ENCODE assay signal across 14 cellular contexts in the genomic region with DNA sequence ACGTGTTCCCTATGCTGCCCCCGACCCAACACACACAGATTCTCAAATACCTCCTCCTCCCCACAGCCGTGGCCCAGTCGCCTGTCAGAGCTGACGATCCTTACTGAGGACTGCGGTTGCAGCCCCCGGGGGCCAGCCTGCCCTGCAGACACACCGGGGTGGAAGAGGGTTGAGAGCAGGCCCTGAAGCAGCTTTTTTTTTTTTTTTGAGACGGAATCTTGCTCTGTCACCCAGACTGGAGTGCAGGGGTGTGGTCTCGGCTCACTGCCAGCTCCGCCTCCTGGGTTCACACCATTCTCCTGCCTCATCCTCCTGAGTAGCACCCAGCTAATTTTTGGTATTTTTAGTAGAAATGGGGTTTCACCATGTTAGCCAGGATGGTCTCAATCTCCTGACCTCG. TPM values are rescaled to one million over a fixed set of nuclear protein-coding genes. Genes with fewer than 3 reads are reported as not detected.
DNase-seq lines count a peak whose midpoint lies in the region; ATAC-seq, FAIRE-seq and TF ChIP-seq lines count a peak whose summit lies in the region.
"Not testable (repeated sequence)": the region's sequence is repeated elsewhere in the genome, so short reads cannot be mapped to it uniquely, and the experiment has no call there.
"Had no signal": no experiment of that assay in that cellular context is flagged by ENCODE, and none has a peak within 500 bp of the region (broad histone marks: within the 10 kb centered on the region; RNA-seq: fewer than 3 reads in every experiment).

No MANE protein-coding gene starts in this region.

- peak overlapping the region; percentile 70 for H4K91ac ChIP-seq in IMR-90 (ENCODE audit: insufficient read depth, low read depth, low read length)

- in situ Hi-C loops in IMR-90 (cut with MboI; ENCODE audit: low sequenced_read_pairs), result not testable (repeated sequence)

- not testable (repeated sequence) for H3K9ac ChIP-seq in IMR-90 (ENCODE audit: low read depth, low read length); smooth muscle cell (ENCODE audit: low read depth)
- H3K9ac ChIP-seq in astrocyte (ENCODE audit: low read length), result peak overlapping the region; percentile 26

- peak overlapping the region; percentile 54 for H3K4ac ChIP-seq in IMR-90 (ENCODE audit: low read depth, low read length)

- peak overlapping the region; percentile 16 for H2BK20ac ChIP-seq in IMR-90 (ENCODE audit: low read depth, low read length)

- H3K9me3 ChIP-seq in IMR-90 (ENCODE audit: control insufficient read depth, insufficient read depth, low read length); astrocyte (ENCODE audit: insufficient read depth, low read depth, low read length); smooth muscle cell (replicated peaks; ENCODE audit: low read depth): not testable (repeated sequence)

- H3K4me2 ChIP-seq in IMR-90 (ENCODE audit: low read depth, low read length); astrocyte (ENCODE audit: low read length); smooth muscle cell: not testable (repeated sequence)

- H3F3A ChIP-seq in smooth muscle cell (ENCODE audit: low read depth), result not testable (repeated sequence)

- H2BK15ac ChIP-seq in IMR-90 (ENCODE audit: low read depth, low read length), result peak overlapping the region; percentile 90; the same call in 2 of the 3 replicates

- CTCF ChIA-PET in IMR-90 (lab: Yijun Ruan, JAX), result interaction anchor here (0.9 kb wide), 1 partner anchor 18 kb away, joined by 4 read pairs; no protein-coding TSS in a partner anchor
- CTCF ChIA-PET in RWPE1 (lab: Yijun Ruan, JAX), result not testable (repeated sequence)

- FAIRE-seq in astrocyte (lab: Jason Lieb, UNC), result not testable (repeated sequence)

- DNase-seq in ELF-1 (ENCODE audit: low read depth, low spot score) (peak; percentile 67), erythroblast (lab: John Stamatoyannopoulos, UW) (peak; percentile 38 to 60)
- not testable (repeated sequence) for DNase-seq in IMR-90; RWPE1 (ENCODE audit: low spot score); astrocyte (ENCODE audit: low read depth); natural killer cell; smooth muscle cell (lab: John Stamatoyannopoulos, UW; ENCODE audit: unreplicated experiment)

- not testable (repeated sequence) for H3K27me3 ChIP-seq in IMR-90 (ENCODE audit: control insufficient read depth, insufficient read depth, low read length); astrocyte (ENCODE audit: insufficient read depth, low read length); smooth muscle cell (ENCODE audit: low read depth)

- not testable (repeated sequence) for H3K23ac ChIP-seq in IMR-90 (ENCODE audit: low read depth, low read length)

- ATAC-seq in IMR-90 (ENCODE audit: low read depth); natural killer cell: not testable (repeated sequence)

- H4K20me1 ChIP-seq in IMR-90 (ENCODE audit: insufficient read depth, low read length); astrocyte (ENCODE audit: insufficient read depth, low read length); smooth muscle cell (ENCODE audit: low read depth): not testable (repeated sequence)

- 0 out of 4 replicates have a peak overlapping the region, but pooled peaks of 1 of the 2 experiments have one; percentile 35 for H4K8ac ChIP-seq in IMR-90 (ENCODE audit: low read depth in 2 of 2, low read length in 2 of 2)

- H2BK5ac ChIP-seq in IMR-90 (ENCODE audit: low read depth, low read length, poor library complexity, severe bottlenecking), result peak overlapping the region; percentile 48

- not testable (repeated sequence) for H3K4me3 ChIP-seq in IMR-90 (ENCODE audit: insufficient read depth, low read depth, low read length); astrocyte (ENCODE audit: insufficient read depth, low read depth, low read length); smooth muscle cell

- not testable (repeated sequence) for H3K4me1 Mint-ChIP-seq in astrocyte (ENCODE audit: low read depth, unreplicated experiment); natural killer cell

- H3K9me1 ChIP-seq in IMR-90 (ENCODE audit: insufficient read depth, low read length), result peaks cover 15% of the 10 kb centered on the region

- not testable (repeated sequence) for H3K14ac ChIP-seq in IMR-90 (replicated peaks; ENCODE audit: low read depth, low read length)

- intact Hi-C loops in IMR-90 (cut with micrococcal nuclease), result loop anchor here (5.0 to 10.0 kb wide), 2 partner anchors 44 to 628 kb away; no protein-coding TSS in a partner anchor
- intact Hi-C loops in natural killer cell (cut with micrococcal nuclease), result not testable (repeated sequence)

- not testable (repeated sequence) for TF ChIP-seq CTCF in IMR-90 (conservative IDR thresholded peaks at IDR 0.05; ENCODE audit: low read depth, low read length); RWPE1 (conservative IDR thresholded peaks at IDR 0.05; ENCODE audit: low read depth); astrocyte (IDR thresholded peaks at IDR 0.05; ENCODE audit: insufficient read depth, low read depth, low read length); natural killer cell (IDR thresholded peaks at IDR 0.05); smooth muscle cell (IDR thresholded peaks at IDR 0.05; ENCODE audit: borderline replicate concordance, insufficient read depth, poor library complexity, severe bottlenecking)

- peak overlapping the region; percentile 51 for H4K5ac ChIP-seq in IMR-90 (ENCODE audit: low read depth, low read length)

- not testable (repeated sequence) for H3K36me3 Mint-ChIP-seq in astrocyte (ENCODE audit: low read depth, unreplicated experiment); natural killer cell

- H3K56ac ChIP-seq in IMR-90 (ENCODE audit: extremely low read depth, insufficient read depth, low read length), result not testable (repeated sequence)

- peaks cover 43% of the 10 kb centered on the region for H3K27me3 Mint-ChIP-seq in astrocyte (ENCODE audit: low read depth, unreplicated experiment)
- peaks cover 0 to 10% of the 10 kb centered on the region in 2 donors for H3K27me3 Mint-ChIP-seq in natural killer cell (ENCODE audit: low read depth in 2 of 2)

- not testable (repeated sequence) for H3K79me2 ChIP-seq in astrocyte (ENCODE audit: insufficient read depth, low read length); smooth muscle cell (ENCODE audit: low read depth)

- POLR2A ChIA-PET in IMR-90 (lab: Charles Lee; ENCODE audit: unreplicated experiment); RWPE1 (lab: Yijun Ruan, JAX; ENCODE audit: low non-redundant PET): not testable (repeated sequence)

- H2AFZ ChIP-seq in IMR-90 (replicated peaks; ENCODE audit: low read length, poor library complexity), result peak overlapping the region; percentile 26
- not testable (repeated sequence) for H2AFZ ChIP-seq in astrocyte (ENCODE audit: low read depth, low read length); smooth muscle cell (ENCODE audit: low read depth)

- peaks cover 34% of the 10 kb centered on the region for H3K4me1 ChIP-seq in IMR-90 (ENCODE audit: control insufficient read depth, insufficient read depth, low read length)
- peaks cover 21% of the 10 kb centered on the region for H3K4me1 ChIP-seq in astrocyte (ENCODE audit: insufficient read depth, low read length)
- not testable (repeated sequence) for H3K4me1 ChIP-seq in smooth muscle cell (ENCODE audit: low read depth)

- not testable (repeated sequence) for H3K36me3 ChIP-seq in IMR-90 (ENCODE audit: control insufficient read depth, insufficient read depth, low read length); astrocyte (ENCODE audit: insufficient read depth, low read length); smooth muscle cell (ENCODE audit: low read depth)

- peak overlapping the region; percentile 90 for H2AK5ac ChIP-seq in IMR-90 (ENCODE audit: low read depth, low read length)

- dilution Hi-C loops in IMR-90 (cut with HindIII; ENCODE audit: low sequenced_read_pairs, unreplicated experiment), result not testable (repeated sequence)

- H3K9me3 Mint-ChIP-seq in astrocyte (ENCODE audit: unreplicated experiment); natural killer cell: not testable (repeated sequence)

- not testable (repeated sequence) for H3K79me1 ChIP-seq in IMR-90 (ENCODE audit: low read depth in 1 of 2, low read length in 2 of 2)

- 83% methylated on average over 1 of the region's 12 CpGs; no CpG with 5 or more reads in 1 of the 2 experiments for WGBS in IMR-90 (ENCODE audit: extremely low coverage in 2 of 2, insufficient read length in 1 of 2), 2 experiments
- 78% methylated on average over 12 of the region's 12 CpGs for WGBS in smooth muscle cell (ENCODE audit: low lambda C conversion rate)

- not testable (repeated sequence) for TF ChIP-seq RAD21 in IMR-90 (IDR thresholded peaks at IDR 0.05; ENCODE audit: low read length)

- H3K4me3 Mint-ChIP-seq in astrocyte (ENCODE audit: unreplicated experiment), result not testable (repeated sequence)
- H3K4me3 Mint-ChIP-seq in natural killer cell, result peak overlapping the region; percentile 35

- H3K18ac ChIP-seq in IMR-90 (ENCODE audit: low read depth, low read length), result peak overlapping the region; percentile 76

- not testable (repeated sequence) for H3K27ac Mint-ChIP-seq in astrocyte (ENCODE audit: unreplicated experiment); natural killer cell

- TF ChIP-seq POLR2A in IMR-90 (IDR thresholded peaks at IDR 0.05; ENCODE audit: low read depth, low read length); erythroblast (IDR thresholded peaks at IDR 0.05; ENCODE audit: low read length): not testable (repeated sequence)

- H2BK120ac ChIP-seq in IMR-90 (ENCODE audit: low read depth, low read length), result peak overlapping the region; percentile 79

- not testable (repeated sequence) for BruUV-seq in IMR-90 (replicated peaks; lab: Mats Ljungman, UMichigan)

- H3K27ac ChIP-seq in IMR-90 (ENCODE audit: insufficient read depth, low read length) (peak overlapping the region; percentile 71; the same call in 1 of the 2 replicates), RWPE1 (peak overlapping the region; percentile 60), astrocyte (ENCODE audit: low read depth, low read length) (peak overlapping the region; percentile 19), smooth muscle cell (ENCODE audit: low read depth) (peak overlapping the region; percentile 69)

- H2AK9ac ChIP-seq in IMR-90 (replicated peaks; ENCODE audit: low read depth, low read length, poor library complexity), result peak overlapping the region; percentile 38

RNA-seq across cellular contexts. Expression of gene PNPLA5, which starts 11.2 kb away (rescaled TPM):
- total RNA-seq in IMR-90 (2012; rRNA removed), result 0.18 TPM in 1 of 2 replicates, not detected in the other
- 0.13 and 0.44 TPM in 2 replicates for polyA plus RNA-seq in IMR-90 (2012; rRNA removed)
- polyA plus RNA-seq in IMR-90 (2012; cell fraction: cytosol; rRNA removed), result 0.29 and 0.50 TPM in 2 replicates
- polyA plus RNA-seq in IMR-90 (2012; cell fraction: nucleus; rRNA removed; ENCODE audit: low replicate concordance), result 0.65 TPM in 2 replicates
- total RNA-seq in astrocyte, result not detected in 2 replicates
- not detected for total RNA-seq in natural killer cell
- not detected in 2 replicates for total RNA-seq in smooth muscle cell
- polyA plus RNA-seq in smooth muscle cell, result not detected in 2 replicates
- total RNA-seq: A673; Calu3; CD4-positive, alpha-beta T cell; Daoy; G401; GM12878; HT-29 had no signal
- polyA plus RNA-seq: GM12878 had no signal

RNA-seq across cellular contexts. Expression of gene PNPLA3, which starts 20.6 kb away (rescaled TPM):
- total RNA-seq in IMR-90 (2012; rRNA removed) (3.3 and 3.6 TPM in 2 replicates), astrocyte (8.3 and 10.8 TPM in 2 replicates), natural killer cell (under 1 TPM in 2 of 3 donors, not detected in 1; 0.53 to 0.54 TPM), smooth muscle cell (11.6 and 14.5 TPM in 2 replicates)
- polyA plus RNA-seq in IMR-90 (2012; rRNA removed) (7.5 and 8.4 TPM in 2 replicates), smooth muscle cell (8.2 and 11.0 TPM in 2 replicates)
- 3.1 and 4.0 TPM in 2 replicates for polyA plus RNA-seq in IMR-90 (2012; cell fraction: cytosol; rRNA removed)
- polyA plus RNA-seq in IMR-90 (2012; cell fraction: nucleus; rRNA removed; ENCODE audit: low replicate concordance), result 25.4 and 30.2 TPM in 2 replicates
- total RNA-seq: CD4-positive, alpha-beta T cell; GM12878 had no signal

RNA-seq across cellular contexts. Expression of gene SULT4A1, which starts 40.7 kb away (rescaled TPM):
- total RNA-seq in IMR-90 (2012; rRNA removed), result 1.1 TPM in 2 replicates
- polyA plus RNA-seq in IMR-90 (2012; rRNA removed), result 4.8 and 5.2 TPM in 2 replicates
- 1.5 and 2.4 TPM in 2 replicates for polyA plus RNA-seq in IMR-90 (2012; cell fraction: cytosol; rRNA removed)
- 41.6 and 44.7 TPM in 2 replicates for polyA plus RNA-seq in IMR-90 (2012; cell fraction: nucleus; rRNA removed; ENCODE audit: low replicate concordance)
- 5.9 and 6.1 TPM in 2 replicates for total RNA-seq in astrocyte
- total RNA-seq in natural killer cell, result not detected
- total RNA-seq in smooth muscle cell, result 2.6 and 2.7 TPM in 2 replicates
- 4.9 and 5.0 TPM in 2 replicates for polyA plus RNA-seq in smooth muscle cell
- total RNA-seq: CD4-positive, alpha-beta T cell; GM12878; HT-29 had no signal
- polyA plus RNA-seq: GM12878 had no signal

RNA-seq across cellular contexts. Expression of gene SAMM50, which starts 52.2 kb away (rescaled TPM):
- total RNA-seq in IMR-90 (2012; rRNA removed), result 43.7 and 60.0 TPM in 2 replicates
- 37.4 and 40.6 TPM in 2 replicates for polyA plus RNA-seq in IMR-90 (2012; rRNA removed)
- polyA plus RNA-seq in IMR-90 (2012; cell fraction: cytosol; rRNA removed), result 23.4 and 23.6 TPM in 2 replicates
- 14.2 and 34.8 TPM in 2 replicates for polyA plus RNA-seq in IMR-90 (2012; cell fraction: nucleus; rRNA removed; ENCODE audit: low replicate concordance)
- total RNA-seq in astrocyte, result 63.4 and 65.2 TPM in 2 replicates
- 10 to 100 TPM; 25.9 to 30.6 (median 29.7) TPM for total RNA-seq in natural killer cell
- total RNA-seq in smooth muscle cell, result 37.1 and 43.6 TPM in 2 replicates
- polyA plus RNA-seq in smooth muscle cell, result 56.1 and 59.9 TPM in 2 replicates

Comparison
In these comparisons a context has a peak if more than half of its experiments do, and no peak if none do; other contexts are left out.
1. H3K27ac ChIP-seq: peak in every context shown above with its lines; median percentile 71 in IMR-90; 69 in smooth muscle cell; 60 in RWPE1; 19 in astrocyte.